Comparison of ENCODE assay signal across 12 cellular contexts in genomic region chr11:8283510-8284272, GRCh38. TPM values are rescaled to one million over a fixed set of nuclear protein-coding genes. Genes with fewer than 3 reads are reported as not detected.
DNase-seq lines count a peak whose midpoint lies in the region; ATAC-seq, FAIRE-seq and TF ChIP-seq lines count a peak whose summit lies in the region.
"Had no signal": no experiment of that assay in that cellular context is flagged by ENCODE, and none has a peak within 500 bp of the region (broad histone marks: within the 10 kb centered on the region; RNA-seq: fewer than 3 reads in every experiment).

No MANE protein-coding gene starts in this region.

- H3K27me3 ChIP-seq in pancreas, result no peaks in the 10 kb centered on the region

- no peak for FAIRE-seq in pancreas (lab: Jason Lieb, UNC)
- FAIRE-seq: HTR-8/SVneo had no signal

- no peak overlapping the region for H3K4me3 Mint-ChIP-seq in glutamatergic neuron (ENCODE audit: unreplicated experiment)
- H3K4me3 Mint-ChIP-seq in effector memory CD8-positive, alpha-beta T cell, result no peak overlapping the region

- intact Hi-C loops in pancreas (cut with DNase I), result no loop called here

- no peaks in the 10 kb centered on the region for H3K4me1 ChIP-seq in pancreas

- no peaks in the 10 kb centered on the region for H3K36me3 Mint-ChIP-seq in glutamatergic neuron (ENCODE audit: unreplicated experiment)
- H3K36me3 Mint-ChIP-seq in effector memory CD8-positive, alpha-beta T cell (ENCODE audit: insufficient read depth), result no peaks in the 10 kb centered on the region

- peaks cover 8% of the 10 kb centered on the region for H3K9me3 Mint-ChIP-seq in glutamatergic neuron (ENCODE audit: unreplicated experiment)
- H3K9me3 Mint-ChIP-seq in effector memory CD8-positive, alpha-beta T cell, result no peaks in the 10 kb centered on the region

- H3K4me3 ChIP-seq in pancreas, result peak overlapping the region in 1 of 4 donors; percentile 4
- H3K4me3 ChIP-seq: skin epidermis, tibial artery had no signal

- H3K27ac ChIP-seq in pancreas, result peak overlapping the region in 2 of 4 donors; percentile 48
- H3K27ac ChIP-seq: tibial artery had no signal

- DNase-seq in GM20000 (ENCODE audit: low spot score) (peak; percentile 13), NCI-H2227 treated with DMSO at 0.1 percent for 48 hours (lab: John Stamatoyannopoulos, UW) (peak; percentile 57), glutamatergic neuron (peak; percentile 80), pancreas (peak in 5 of 6 donors; percentile 38 to 67 (median 52)), HCEC 1CT (no peak)
- DNase-seq in effector CD8-positive, alpha-beta T cell (lab: John Stamatoyannopoulos, UW), result no peak
- DNase-seq in effector memory CD8-positive, alpha-beta T cell, result no peak

- no peaks in the 10 kb centered on the region for H3K36me3 ChIP-seq in pancreas
- H3K36me3 ChIP-seq: tibial artery had no signal

- peak overlapping the region; percentile 44 for H3K27ac Mint-ChIP-seq in glutamatergic neuron (ENCODE audit: unreplicated experiment)
- no peak overlapping the region for H3K27ac Mint-ChIP-seq in effector memory CD8-positive, alpha-beta T cell

- WGBS in pancreas, 2 donors, result 32 to 36% methylated on average over 17 to 30 of the region's 30 CpGs

- H3K4me1 Mint-ChIP-seq in glutamatergic neuron (ENCODE audit: low read depth, unreplicated experiment), result peaks cover 15% of the 10 kb centered on the region
- no peaks in the 10 kb centered on the region for H3K4me1 Mint-ChIP-seq in effector memory CD8-positive, alpha-beta T cell (ENCODE audit: low read depth in 2 of 2)

- no peak for TF ChIP-seq CTCF in GM20000 (IDR thresholded peaks at IDR 0.05; ENCODE audit: extremely low read depth, missing control alignments)
- TF ChIP-seq CTCF in glutamatergic neuron (IDR thresholded peaks at IDR 0.05; ENCODE audit: partially characterized antibody, unreplicated experiment), result no peak
- no peak for TF ChIP-seq CTCF in pancreas (IDR thresholded peaks at IDR 0.05)

- peak; percentile 86 to 94 (median 88) for ATAC-seq in pancreas
- no peak for ATAC-seq in GM18511 (IDR thresholded peaks at IDR 0.05; ENCODE audit: unreplicated experiment)
- ATAC-seq in effector memory CD8-positive, alpha-beta T cell (replicated peaks), result no peak

- H3K9me3 ChIP-seq in pancreas, result no peaks in the 10 kb centered on the region
- H3K9me3 ChIP-seq: tibial artery had no signal

- peaks cover 8% of the 10 kb centered on the region for H3K27me3 Mint-ChIP-seq in glutamatergic neuron (ENCODE audit: unreplicated experiment)
- H3K27me3 Mint-ChIP-seq in effector memory CD8-positive, alpha-beta T cell, result peaks cover 19 to 42% of the 10 kb centered on the region in 2 donors

RNA-seq across cellular contexts. Expression of gene LMO1, which starts 20.0 kb away (rescaled TPM):
- 5.7 TPM for total RNA-seq in glutamatergic neuron (ENCODE audit: unreplicated experiment)
- 1 to 10 TPM in 1 of 6 donors, under 1 TPM in 5; 0.14 to 1.0 (median 0.56) TPM for total RNA-seq in pancreas
- 1 to 10 TPM; 1.3 to 6.8 TPM for polyA plus RNA-seq in pancreas
- total RNA-seq: T-helper 2 cell treated with Interferon-gamma antibody and Interleukin-4, amounts not matched to agents 100 ng/mL and 5 ng/mL, for 36 hours had no signal

Comparison
In these comparisons a context has a peak if more than half of its experiments do, and no peak if none do; other contexts are left out.
1. DNase-seq: peak in GM20000 (single experiment), NCI-H2227 treated with DMSO at 0.1 percent for 48 hours (single experiment), glutamatergic neuron (single experiment) and pancreas (5 of 6); none in effector CD8-positive, alpha-beta T cell (single experiment), HCEC 1CT (single experiment) and effector memory CD8-positive, alpha-beta T cell (0 of 3).
2. ATAC-seq: peak in pancreas (4 of 4); none in GM18511 (single experiment) and effector memory CD8-positive, alpha-beta T cell (single experiment).